12 cellular contexts compared by ENCODE assay signal in the genomic region with DNA sequence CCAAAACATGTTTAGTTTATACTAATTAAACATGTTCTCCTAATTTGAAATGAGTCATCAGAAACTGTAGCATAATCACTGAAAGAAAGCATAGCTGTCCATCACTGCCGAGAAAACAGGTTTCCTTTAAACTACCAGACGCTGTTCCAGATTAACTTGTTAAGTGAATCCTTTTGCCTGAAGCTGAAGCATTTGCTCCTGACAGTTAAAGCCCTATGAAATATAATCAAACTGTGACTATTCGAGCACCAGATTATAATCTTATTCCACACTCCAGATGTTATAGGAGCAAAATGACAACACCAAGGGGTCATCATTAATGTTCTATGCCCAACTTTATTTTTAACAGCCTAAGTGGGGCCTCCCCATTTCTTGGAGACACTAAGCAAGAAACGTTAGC.
"Had no signal": no experiment of that assay in that cellular context is flagged by ENCODE, and none has a peak within 500 bp of the region (broad histone marks: within the 10 kb centered on the region; RNA-seq: fewer than 3 reads in every experiment).

No MANE protein-coding gene starts in this region.

- H3K27ac Mint-ChIP-seq: activated CD4-positive, alpha-beta memory T cell treated with anti-CD3 and anti-CD28 coated beads for 36 hours; activated naive CD4-positive, alpha-beta T cell treated with anti-CD3 and anti-CD28 coated beads, Interleukin-2, amount 50 U/mL, for 72 hours; stimulated activated naive CD8-positive, alpha-beta T cell treated with anti-CD3 and anti-CD28 coated beads, Interleukin-15, Interleukin-2, amounts not matched to agents 100 ng/mL and 50 ng/mL, for 24 hours had no signal

- DNase-seq: activated CD4-positive, alpha-beta memory T cell treated with anti-CD3 and anti-CD28 coated beads for 36 hours; activated effector memory CD4-positive, alpha-beta T cell treated with anti-CD3 and anti-CD28 coated beads, Interleukin-2, amount 50 U/mL, for 16 hours; activated T-cell treated with anti-CD3 and anti-CD28 coated beads, Interleukin-2, amount 50 U/mL, for 4 hours; caudate nucleus; effector CD4-positive, alpha-beta T cell; foreskin melanocyte; heart left ventricle; uterus had no signal

- H3K27me3 ChIP-seq: heart left ventricle, uterus had no signal

- H3K36me3 Mint-ChIP-seq: activated CD4-positive, alpha-beta memory T cell treated with anti-CD3 and anti-CD28 coated beads for 36 hours; activated naive CD4-positive, alpha-beta T cell treated with anti-CD3 and anti-CD28 coated beads, Interleukin-2, amount 50 U/mL, for 72 hours had no signal

- H3K9me3 ChIP-seq: heart left ventricle, uterus had no signal

- H3K36me3 ChIP-seq: uterus had no signal

- H3K4me3 ChIP-seq: coronary artery, heart left ventricle, lung, uterus had no signal

- H3K4me3 Mint-ChIP-seq: activated CD4-positive, alpha-beta memory T cell treated with anti-CD3 and anti-CD28 coated beads for 36 hours; activated T-cell treated with anti-CD3 and anti-CD28 coated beads, Interleukin-2, amount 50 U/mL, for 4 hours; stimulated activated naive CD8-positive, alpha-beta T cell treated with anti-CD3 and anti-CD28 coated beads, Interleukin-15, Interleukin-2, amounts not matched to agents 100 ng/mL and 50 ng/mL, for 24 hours had no signal

- H3K9me3 Mint-ChIP-seq: activated CD4-positive, alpha-beta memory T cell treated with anti-CD3 and anti-CD28 coated beads for 36 hours; activated naive CD4-positive, alpha-beta T cell treated with anti-CD3 and anti-CD28 coated beads, Interleukin-2, amount 50 U/mL, for 72 hours; activated T-cell treated with anti-CD3 and anti-CD28 coated beads, Interleukin-2, amount 50 U/mL, for 4 hours; stimulated activated naive CD8-positive, alpha-beta T cell treated with anti-CD3 and anti-CD28 coated beads, Interleukin-15, Interleukin-2, amounts not matched to agents 100 ng/mL and 50 ng/mL, for 24 hours had no signal

- H3K27ac ChIP-seq: coronary artery, uterus had no signal

- H3K4me1 ChIP-seq: uterus had no signal
